Comparison of ENCODE assay signal across 12 cellular contexts in genomic region chr15:74983725-74984231, GRCh38. TPM values are rescaled to one million over a fixed set of nuclear protein-coding genes. Genes with fewer than 3 reads are reported as not detected.
DNase-seq lines count a peak whose midpoint lies in the region; ATAC-seq and TF ChIP-seq lines count a peak whose summit lies in the region.
"Had no signal": no experiment of that assay in that cellular context is flagged by ENCODE, and none has a peak within 500 bp of the region (broad histone marks: within the 10 kb centered on the region; RNA-seq: fewer than 3 reads in every experiment).

No MANE protein-coding gene starts in this region.

- peaks cover 5% of the 10 kb centered on the region for H3K27me3 Mint-ChIP-seq in activated CD4-positive, alpha-beta memory T cell treated with anti-CD3 and anti-CD28 coated beads, Interleukin-2, amount 10 ng/mL, durations not matched to agents 7 days and 5 days

- peak; percentile 70 for DNase-seq in GM12865 (ENCODE audit: low read depth)
- DNase-seq in activated CD4-positive, alpha-beta memory T cell treated with anti-CD3 and anti-CD28 coated beads, Interleukin-2, amount 10 ng/mL, durations not matched to agents 7 days and 5 days: peak; percentile 54
- peak; percentile 75 for DNase-seq in myocyte (ENCODE audit: low read depth)
- DNase-seq in NCI-H187 treated with DMSO at 0.1 percent for 48 hours (lab: John Stamatoyannopoulos, UW): no peak
- no peak for DNase-seq in SW 1271 (lab: John Stamatoyannopoulos, UW)
- DNase-seq: DND-41, Karpas-422, ovary had no signal

- no peak overlapping the region for H3K4me3 ChIP-seq in GM12865 (ENCODE audit: low read depth, low read length)
- H3K4me3 ChIP-seq: ovary had no signal

- H3K4me3 Mint-ChIP-seq in activated CD4-positive, alpha-beta memory T cell treated with anti-CD3 and anti-CD28 coated beads, Interleukin-2, amount 10 ng/mL, durations not matched to agents 7 days and 5 days: no peak overlapping the region
- H3K4me3 Mint-ChIP-seq: central memory CD8-positive, alpha-beta T cell had no signal

- peaks cover 15% of the 10 kb centered on the region for H3K4me1 Mint-ChIP-seq in activated CD4-positive, alpha-beta memory T cell treated with anti-CD3 and anti-CD28 coated beads, Interleukin-2, amount 10 ng/mL, durations not matched to agents 7 days and 5 days
- H3K4me1 Mint-ChIP-seq: central memory CD8-positive, alpha-beta T cell had no signal

- no peak for TF ChIP-seq CTCF in GM12865 (IDR thresholded peaks at IDR 0.05; ENCODE audit: insufficient read depth, low read depth, low read length, missing control alignments)

- H3K9me3 Mint-ChIP-seq in activated CD4-positive, alpha-beta memory T cell treated with anti-CD3 and anti-CD28 coated beads, Interleukin-2, amount 10 ng/mL, durations not matched to agents 7 days and 5 days: no peaks in the 10 kb centered on the region
- H3K9me3 Mint-ChIP-seq: central memory CD8-positive, alpha-beta T cell had no signal

- H3K27ac Mint-ChIP-seq in activated CD4-positive, alpha-beta memory T cell treated with anti-CD3 and anti-CD28 coated beads, Interleukin-2, amount 10 ng/mL, durations not matched to agents 7 days and 5 days: peak overlapping the region; percentile 28

- CTCF ChIA-PET in activated CD4-positive, alpha-beta memory T cell treated with anti-CD3 and anti-CD28 coated beads, Interleukin-2, amount 10 ng/mL, durations not matched to agents 7 days and 5 days (lab: Charles Lee): interaction anchor here (2.1 kb wide), 1 partner anchor 27 kb away, joined by 9 read pairs; the partner anchor contains the start of gene RPP25

- H3K36me3 Mint-ChIP-seq in activated CD4-positive, alpha-beta memory T cell treated with anti-CD3 and anti-CD28 coated beads, Interleukin-2, amount 10 ng/mL, durations not matched to agents 7 days and 5 days (ENCODE audit: low read depth): no peaks in the 10 kb centered on the region

- ATAC-seq in HG03108 (IDR thresholded peaks at IDR 0.05; ENCODE audit: unreplicated experiment) (peak; percentile 66), GM21423 (IDR thresholded peaks at IDR 0.05; ENCODE audit: unreplicated experiment) (no peak), GM21576 (IDR thresholded peaks at IDR 0.05; ENCODE audit: unreplicated experiment) (no peak)

- POLR2A ChIA-PET in activated CD4-positive, alpha-beta memory T cell treated with anti-CD3 and anti-CD28 coated beads, Interleukin-2, amount 10 ng/mL, durations not matched to agents 7 days and 5 days (lab: Charles Lee): interaction anchor here (0.9 kb wide), 1 partner anchor 17 kb away, joined by 3 read pairs; no protein-coding TSS in a partner anchor

RNA-seq across cellular contexts. Expression of gene SCAMP5, which starts 11.6 kb away (rescaled TPM):
- under 1 TPM; 0.60 to 0.81 TPM for total RNA-seq in activated CD4-positive, alpha-beta memory T cell treated with anti-CD3 and anti-CD28 coated beads, Interleukin-2, amount 10 ng/mL, durations not matched to agents 7 days and 5 days
- total RNA-seq in myocyte: 0.56 and 1.6 TPM in 2 replicates
- polyA plus RNA-seq in myocyte (2012): 3.7 TPM

RNA-seq across cellular contexts. Expression of gene RPP25, which starts 27.2 kb away (rescaled TPM):
- total RNA-seq in activated CD4-positive, alpha-beta memory T cell treated with anti-CD3 and anti-CD28 coated beads, Interleukin-2, amount 10 ng/mL, durations not matched to agents 7 days and 5 days: 1 to 10 TPM; 5.0 to 5.1 TPM
- 2.6 and 3.2 TPM in 2 replicates for total RNA-seq in myocyte
- polyA plus RNA-seq in myocyte (2012): 0.90 TPM

RNA-seq across cellular contexts. Expression of gene PPCDC, which starts 39.6 kb away (rescaled TPM):
- 10 to 100 TPM; 43.0 to 50.2 TPM for total RNA-seq in activated CD4-positive, alpha-beta memory T cell treated with anti-CD3 and anti-CD28 coated beads, Interleukin-2, amount 10 ng/mL, durations not matched to agents 7 days and 5 days
- total RNA-seq in myocyte: 7.5 and 15.2 TPM in 2 replicates
- 8.4 TPM for polyA plus RNA-seq in myocyte (2012)

RNA-seq across cellular contexts. Expression of gene COX5A, which starts 45.9 kb away (rescaled TPM):
- total RNA-seq in activated CD4-positive, alpha-beta memory T cell treated with anti-CD3 and anti-CD28 coated beads, Interleukin-2, amount 10 ng/mL, durations not matched to agents 7 days and 5 days: 100 to 1,000 TPM; 273 to 274 TPM
- 140 and 153 TPM in 2 replicates for total RNA-seq in myocyte
- polyA plus RNA-seq in myocyte (2012): 229 TPM

Comparison
In these comparisons a context has a peak if more than half of its experiments do, and no peak if none do; other contexts are left out.
1. DNase-seq: peak in GM12865 (single experiment), activated CD4-positive, alpha-beta memory T cell treated with anti-CD3 and anti-CD28 coated beads, Interleukin-2, amount 10 ng/mL, durations not matched to agents 7 days and 5 days (single experiment) and myocyte (single experiment); none in NCI-H187 treated with DMSO at 0.1 percent for 48 hours (single experiment) and SW 1271 (0 of 2).